Comparison of ENCODE assay signal across 16 cellular contexts in genomic region chr6:156899532-156899931, GRCh38.
"Had no signal": no experiment of that assay in that cellular context is flagged by ENCODE, and none has a peak within 500 bp of the region (broad histone marks: within the 10 kb centered on the region; RNA-seq: fewer than 3 reads in every experiment).

No MANE protein-coding gene starts in this region.

- H3K27ac Mint-ChIP-seq: activated CD4-positive, alpha-beta memory T cell treated with anti-CD3 and anti-CD28 coated beads for 36 hours; activated naive CD8-positive, alpha-beta T cell treated with anti-CD3 and anti-CD28 coated beads, Interleukin-2, amount 10 ng/mL, durations not matched to agents 7 days and 5 days; T-helper 2 cell treated with Interferon-gamma antibody and Interleukin-4, amounts not matched to agents 5 μg/mL and 100 μg/mL, for 36 hours had no signal

- H3K27me3 ChIP-seq: body of pancreas, hepatocyte, right atrium auricular region, transverse colon, vagina had no signal

- ATAC-seq: body of pancreas had no signal

- H3K9me3 ChIP-seq: body of pancreas, right atrium auricular region, transverse colon, vagina had no signal

- H2AFZ ChIP-seq: hepatocyte had no signal

- H3K4me1 ChIP-seq: transverse colon had no signal

- H3K9me3 Mint-ChIP-seq: activated B cell treated with CpG ODN at 0.5 μM for 24 hours; activated CD4-positive, alpha-beta memory T cell treated with anti-CD3 and anti-CD28 coated beads for 36 hours; activated naive CD8-positive, alpha-beta T cell treated with anti-CD3 and anti-CD28 coated beads, Interleukin-2, amount 10 ng/mL, durations not matched to agents 7 days and 5 days; stimulated activated naive CD8-positive, alpha-beta T cell treated with anti-CD3 and anti-CD28 coated beads, Interleukin-15, Interleukin-2, amounts not matched to agents 100 ng/mL and 50 ng/mL, for 24 hours; T-helper 2 cell treated with Interferon-gamma antibody and Interleukin-4, amounts not matched to agents 5 μg/mL and 100 μg/mL, for 36 hours had no signal

- H3K4me3 Mint-ChIP-seq: activated B cell treated with CpG ODN at 0.5 μM for 24 hours; activated CD4-positive, alpha-beta memory T cell treated with anti-CD3 and anti-CD28 coated beads for 36 hours; activated naive CD8-positive, alpha-beta T cell treated with anti-CD3 and anti-CD28 coated beads, Interleukin-2, amount 10 ng/mL, durations not matched to agents 7 days and 5 days; stimulated activated naive CD8-positive, alpha-beta T cell treated with anti-CD3 and anti-CD28 coated beads, Interleukin-15, Interleukin-2, amounts not matched to agents 100 ng/mL and 50 ng/mL, for 24 hours; T-helper 2 cell treated with Interferon-gamma antibody and Interleukin-4, amounts not matched to agents 5 μg/mL and 100 μg/mL, for 36 hours had no signal

- H3K4me3 ChIP-seq: body of pancreas, hepatocyte, right atrium auricular region, transverse colon, vagina had no signal

- H3K27me3 Mint-ChIP-seq: activated B cell treated with CpG ODN at 0.5 μM for 24 hours; activated CD4-positive, alpha-beta memory T cell treated with anti-CD3 and anti-CD28 coated beads for 36 hours; activated naive CD8-positive, alpha-beta T cell treated with anti-CD3 and anti-CD28 coated beads, Interleukin-2, amount 10 ng/mL, durations not matched to agents 7 days and 5 days; stimulated activated naive CD8-positive, alpha-beta T cell treated with anti-CD3 and anti-CD28 coated beads, Interleukin-15, Interleukin-2, amounts not matched to agents 100 ng/mL and 50 ng/mL, for 24 hours had no signal

- H3K36me3 ChIP-seq: right atrium auricular region, transverse colon, vagina had no signal

- H3K4me2 ChIP-seq: hepatocyte had no signal

- DNase-seq: activated B cell treated with CpG ODN at 0.5 μM for 24 hours; activated CD4-positive, alpha-beta memory T cell treated with anti-CD3 and anti-CD28 coated beads for 36 hours; activated CD4-positive, alpha-beta T cell treated with anti-CD3 and anti-CD28 coated beads for 4 hours; activated naive CD8-positive, alpha-beta T cell treated with anti-CD3 and anti-CD28 coated beads, Interleukin-2, amount 10 ng/mL, durations not matched to agents 7 days and 5 days; activated T-cell treated with anti-CD3 and anti-CD28 coated beads for 4 hours; amygdala; body of pancreas; foreskin fibroblast; stimulated activated CD4-positive, alpha-beta T cell treated with anti-CD3 and anti-CD28 coated beads, Interleukin-2, amount 100 ng/mL, for 24 hours; transverse colon had no signal

- H3K27ac ChIP-seq: body of pancreas, epithelial cell of prostate, hepatocyte, right atrium auricular region, transverse colon, vagina had no signal
